1 cellular context compared by ENCODE assay signal in genomic region chr6:29961966-29962365, GRCh38.
TF ChIP-seq lines count a peak whose summit lies in the region.

No MANE protein-coding gene starts in this region.

TF ChIP-seq in IMR-90, 13 proteins besides CTCF, POLR2A, EP300 and RAD21 (continued from another document):
- TF ChIP-seq USF2 (IDR thresholded peaks at IDR 0.05; ENCODE audit: low read depth, low read length) (no peak), RCOR1 (IDR thresholded peaks at IDR 0.05; ENCODE audit: insufficient replicate concordance, low read length) (no peak), BHLHE40 (IDR thresholded peaks at IDR 0.05; ENCODE audit: low read depth, low read length) (no peak), CEBPB (IDR thresholded peaks at IDR 0.05; ENCODE audit: low read depth, low read length) (no peak), RFX5 (IDR thresholded peaks at IDR 0.05; ENCODE audit: low read depth, low read length) (no peak), ELK1 (IDR thresholded peaks at IDR 0.05; ENCODE audit: borderline replicate concordance, low read depth, low read length) (no peak)
TF ChIP-seq in IMR-90: peak in this region for 0.
